Comparison of ENCODE assay signal across 7 cellular contexts in genomic region chr5:97162045-97162444, GRCh38. TPM values are rescaled to one million over a fixed set of nuclear protein-coding genes. Genes with fewer than 3 reads are reported as not detected.
DNase-seq lines count a peak whose midpoint lies in the region; ATAC-seq and TF ChIP-seq lines count a peak whose summit lies in the region.

No MANE protein-coding gene starts in this region.

- peak; percentile 95 for TF ChIP-seq CTCF in neural crest cell (conservative IDR thresholded peaks at IDR 0.05)

- ATAC-seq in HG03175 (IDR thresholded peaks at IDR 0.05; ENCODE audit: unreplicated experiment): peak; percentile 54
- no peak for ATAC-seq in GM21526 (IDR thresholded peaks at IDR 0.05; ENCODE audit: low FRiP score, unreplicated experiment)

- CTCF ChIA-PET in activated CD4-positive, alpha-beta memory T cell treated with anti-CD3 and anti-CD28 coated beads, Interleukin-2, amount 10 ng/mL, durations not matched to agents 7 days and 5 days (lab: Charles Lee): interaction anchor here (0.7 to 7.1 kb wide), 48 partner anchors 8 to 548 kb away, joined by 3 to 89 read pairs (median 4); partner anchors contain the start of genes ERAP1, ERAP2, LIX1 and LNPEP

- peak; percentile 16 for DNase-seq in GDM1 (lab: John Stamatoyannopoulos, UW)
- peak; percentile 56 for DNase-seq in NCI-H510A treated with DMSO at 0.1 percent for 48 hours (lab: John Stamatoyannopoulos, UW)
- DNase-seq in activated CD4-positive, alpha-beta memory T cell treated with anti-CD3 and anti-CD28 coated beads, Interleukin-2, amount 10 ng/mL, durations not matched to agents 7 days and 5 days: peak; percentile 56
- DNase-seq in fibroblast of peridontal ligament (ENCODE audit: extremely low read depth): peak; percentile 91
- peak; percentile 79 for DNase-seq in neural crest cell (ENCODE audit: low read depth, low spot score)

- H3K36me3 Mint-ChIP-seq in activated CD4-positive, alpha-beta memory T cell treated with anti-CD3 and anti-CD28 coated beads, Interleukin-2, amount 10 ng/mL, durations not matched to agents 7 days and 5 days (ENCODE audit: low read depth): peaks cover 54% of the 10 kb centered on the region
- H3K36me3 Mint-ChIP-seq in neural crest cell (ENCODE audit: low read depth): peaks cover 22% of the 10 kb centered on the region

- no peaks in the 10 kb centered on the region for H3K27me3 Mint-ChIP-seq in activated CD4-positive, alpha-beta memory T cell treated with anti-CD3 and anti-CD28 coated beads, Interleukin-2, amount 10 ng/mL, durations not matched to agents 7 days and 5 days
- H3K27me3 Mint-ChIP-seq in neural crest cell (ENCODE audit: low read depth): no peaks in the 10 kb centered on the region

- POLR2A ChIA-PET in activated CD4-positive, alpha-beta memory T cell treated with anti-CD3 and anti-CD28 coated beads, Interleukin-2, amount 10 ng/mL, durations not matched to agents 7 days and 5 days (lab: Charles Lee): interaction anchor here (1.0 to 1.7 kb wide), 5 partner anchors 116 to 410 kb away, joined by 3 to 7 read pairs (median 3); partner anchors contain the start of gene ERAP1

- no peak overlapping the region for H3K4me3 Mint-ChIP-seq in activated CD4-positive, alpha-beta memory T cell treated with anti-CD3 and anti-CD28 coated beads, Interleukin-2, amount 10 ng/mL, durations not matched to agents 7 days and 5 days
- no peak overlapping the region for H3K4me3 Mint-ChIP-seq in neural crest cell

- H3K4me1 Mint-ChIP-seq in activated CD4-positive, alpha-beta memory T cell treated with anti-CD3 and anti-CD28 coated beads, Interleukin-2, amount 10 ng/mL, durations not matched to agents 7 days and 5 days: peaks cover 19% of the 10 kb centered on the region
- no peaks in the 10 kb centered on the region for H3K4me1 Mint-ChIP-seq in neural crest cell

- no peak overlapping the region for H3K27ac Mint-ChIP-seq in activated CD4-positive, alpha-beta memory T cell treated with anti-CD3 and anti-CD28 coated beads, Interleukin-2, amount 10 ng/mL, durations not matched to agents 7 days and 5 days
- no peak overlapping the region for H3K27ac Mint-ChIP-seq in neural crest cell (ENCODE audit: unreplicated experiment)

- peaks cover 16% of the 10 kb centered on the region for H3K9me3 Mint-ChIP-seq in activated CD4-positive, alpha-beta memory T cell treated with anti-CD3 and anti-CD28 coated beads, Interleukin-2, amount 10 ng/mL, durations not matched to agents 7 days and 5 days
- peaks cover 7% of the 10 kb centered on the region for H3K9me3 Mint-ChIP-seq in neural crest cell

RNA-seq across cellular contexts. Expression of gene LIX1, which starts 19.6 kb away (rescaled TPM):
- total RNA-seq in activated CD4-positive, alpha-beta memory T cell treated with anti-CD3 and anti-CD28 coated beads, Interleukin-2, amount 10 ng/mL, durations not matched to agents 7 days and 5 days: not detected
- total RNA-seq in neural crest cell: 19.1 and 19.7 TPM in 2 replicates

RNA-seq across cellular contexts. Expression of gene RIOK2, which starts 21.0 kb away (rescaled TPM):
- 10 to 100 TPM; 24.9 to 26.7 TPM for total RNA-seq in activated CD4-positive, alpha-beta memory T cell treated with anti-CD3 and anti-CD28 coated beads, Interleukin-2, amount 10 ng/mL, durations not matched to agents 7 days and 5 days
- total RNA-seq in neural crest cell: 33.4 and 34.2 TPM in 2 replicates

Comparison
In these comparisons a context has a peak if more than half of its experiments do, and no peak if none do; other contexts are left out.
1. DNase-seq: peak in every context shown above with its lines; median percentile 91 in fibroblast of peridontal ligament; 79 in neural crest cell; 56 in NCI-H510A treated with DMSO at 0.1 percent for 48 hours; 56 in activated CD4-positive, alpha-beta memory T cell treated with anti-CD3 and anti-CD28 coated beads, Interleukin-2, amount 10 ng/mL, durations not matched to agents 7 days and 5 days; 16 in GDM1.
2. RNA of gene LIX1, which starts 19.6 kb away (total RNA-seq): 19.1 to 19.7 TPM in neural crest cell; not detected in activated CD4-positive, alpha-beta memory T cell treated with anti-CD3 and anti-CD28 coated beads, Interleukin-2, amount 10 ng/mL, durations not matched to agents 7 days and 5 days; every median in the first group is over 10 times any median in the second.